In the genomic region with DNA sequence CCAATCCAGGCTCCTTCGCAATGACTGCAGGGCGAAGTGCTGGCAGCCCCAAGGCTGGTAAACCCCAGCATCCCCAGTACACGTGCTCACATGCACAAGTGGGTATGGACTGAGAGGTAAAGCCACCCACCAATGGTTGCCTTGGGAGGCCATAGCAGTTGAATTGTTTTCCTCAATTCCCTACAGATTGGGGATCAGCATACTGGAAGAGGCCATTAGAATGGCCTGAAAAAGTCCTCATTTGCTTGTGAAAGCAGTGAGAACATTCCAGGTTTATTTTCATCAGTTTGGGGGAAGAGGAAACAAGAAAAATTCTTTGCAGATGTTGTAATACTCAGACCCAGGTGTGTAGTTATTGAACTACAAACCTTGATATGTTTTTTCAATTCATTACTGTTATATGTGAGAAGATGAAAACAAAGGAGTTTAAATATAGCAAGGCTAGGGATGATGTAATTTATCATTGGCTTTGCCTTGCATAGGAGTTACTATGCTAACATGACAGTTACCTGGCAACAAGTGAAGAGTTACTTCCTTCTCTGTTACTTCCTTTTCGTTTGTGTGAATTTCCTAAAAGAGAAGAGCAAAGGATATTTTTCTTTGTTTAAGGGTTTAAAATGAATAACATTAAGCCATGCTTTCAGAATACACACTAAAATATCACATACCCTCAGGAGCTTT, we compare ENCODE assay signal across 8 cellular contexts. TPM values are rescaled to one million over a fixed set of nuclear protein-coding genes. Genes with fewer than 3 reads are reported as not detected.
A peak's percentile ranks its signal among the peaks of the same experiment; 100 is the strongest.
DNase-seq lines count a peak whose midpoint lies in the region; TF ChIP-seq lines count a peak whose summit lies in the region.

No MANE protein-coding gene starts in this region.

- intact Hi-C loops in sigmoid colon (cut with DNase I), result no loop called here

- peak overlapping the region; percentile 74 for H3K27ac ChIP-seq in HL-60 (replicated peaks)
- H3K27ac ChIP-seq in iPS-18a (ENCODE audit: low read length), result peak overlapping the region; percentile 98
- H3K27ac ChIP-seq in sigmoid colon, result peak overlapping the region in 2 of 4 donors; percentile 35 to 47

- no peaks in the 10 kb centered on the region for H3K27me3 Mint-ChIP-seq in activated naive CD8-positive, alpha-beta T cell

- peak overlapping the region; percentile 44 for H3K4me3 Mint-ChIP-seq in activated naive CD8-positive, alpha-beta T cell

- H3K36me3 Mint-ChIP-seq in activated naive CD8-positive, alpha-beta T cell, result peaks cover 9% of the 10 kb centered on the region

- peaks cover 18% of the 10 kb centered on the region for H3K36me3 ChIP-seq in iPS-18a (ENCODE audit: control insufficient read depth, low read depth, low read length)
- peaks cover 6 to 34% (median 20%) of the 10 kb centered on the region in 4 donors for H3K36me3 ChIP-seq in sigmoid colon

- 60 to 72% methylated on average over 4 of the region's 4 CpGs for WGBS in sigmoid colon, 2 donors

- no peak for TF ChIP-seq CTCF in HL-60 (IDR thresholded peaks at IDR 0.05; ENCODE audit: insufficient read depth, low read length)
- no peak for TF ChIP-seq CTCF in sigmoid colon (IDR thresholded peaks at IDR 0.05)

- H3K27me3 ChIP-seq in HL-60 (ENCODE audit: insufficient read depth, poor library complexity, severe bottlenecking), result no peaks in the 10 kb centered on the region
- H3K27me3 ChIP-seq in iPS-18a (ENCODE audit: control insufficient read depth, insufficient read depth, low read length), result no peaks in the 10 kb centered on the region
- no peaks in the 10 kb centered on the region for H3K27me3 ChIP-seq in sigmoid colon

- peak overlapping the region; percentile 68 for H3K9ac ChIP-seq in iPS-18a (ENCODE audit: low read length)

- TF ChIP-seq POLR2A in sigmoid colon (IDR thresholded peaks at IDR 0.05), result no peak

- no peaks in the 10 kb centered on the region for H3K9me3 Mint-ChIP-seq in activated naive CD8-positive, alpha-beta T cell (ENCODE audit: low read depth)

- peaks cover 38% of the 10 kb centered on the region for H3K4me1 ChIP-seq in iPS-18a (ENCODE audit: control insufficient read depth, low read depth, low read length)
- peaks cover 0 to 22% (median 13%) of the 10 kb centered on the region in 4 donors for H3K4me1 ChIP-seq in sigmoid colon

- peaks cover 46% of the 10 kb centered on the region for H3K4me1 Mint-ChIP-seq in activated naive CD8-positive, alpha-beta T cell (ENCODE audit: low read depth)

- H3K9me3 ChIP-seq in iPS-18a (ENCODE audit: control insufficient read depth, low read depth, low read length) (no peaks in the 10 kb centered on the region), sigmoid colon (no peaks in the 10 kb centered on the region)

- no peak for TF ChIP-seq EP300 in sigmoid colon (IDR thresholded peaks at IDR 0.05)

- DNase-seq in NCI-H748 (lab: John Stamatoyannopoulos, UW; ENCODE audit: unreplicated experiment) (peak; percentile 50), NCI-H748 treated with DMSO at 0.1 percent for 48 hours (lab: John Stamatoyannopoulos, UW) (no peak), HL-60 (ENCODE audit: low read depth in 1 of 2, low spot score in 1 of 2) (peak; percentile 44 to 50), sigmoid colon (no peak), NCI-H146 treated with DMSO at 0.1 percent for 48 hours (lab: John Stamatoyannopoulos, UW; ENCODE audit: unreplicated experiment) (no peak), NCI-H82 (lab: John Stamatoyannopoulos, UW) (no peak)

- H3K27ac Mint-ChIP-seq in activated naive CD8-positive, alpha-beta T cell, result peak overlapping the region; percentile 28

- no peak overlapping the region for H3K4me3 ChIP-seq in HL-60 (replicated peaks; ENCODE audit: insufficient read depth, low read length)
- peak overlapping the region; percentile 21 for H3K4me3 ChIP-seq in iPS-18a (ENCODE audit: low read length)
- H3K4me3 ChIP-seq in sigmoid colon, result no peak overlapping the region

RNA-seq across cellular contexts. Expression of gene MTMR12, which starts 36.4 kb away (rescaled TPM):
- 10 to 100 TPM; 26.7 to 49.9 (median 36.0) TPM for total RNA-seq in sigmoid colon
- polyA plus RNA-seq in sigmoid colon, result 10 to 100 TPM in 1 of 3 donors, 1 to 10 TPM in 2; 6.5 to 11.5 (median 8.4) TPM

Comparison
In these comparisons a context has a peak if more than half of its experiments do, and no peak if none do; other contexts are left out.
1. DNase-seq: peak in NCI-H748 (single experiment) and HL-60 (2 of 2); none in NCI-H748 treated with DMSO at 0.1 percent for 48 hours (single experiment), sigmoid colon (single experiment), NCI-H146 treated with DMSO at 0.1 percent for 48 hours (single experiment) and NCI-H82 (single experiment).